8 cellular contexts compared by ENCODE assay signal in genomic region chr1:234597894-234598293, GRCh38. TPM values are rescaled to one million over a fixed set of nuclear protein-coding genes. Genes with fewer than 3 reads are reported as not detected.
DNase-seq lines count a peak whose midpoint lies in the region; ATAC-seq lines count a peak whose summit lies in the region.

No MANE protein-coding gene starts in this region.

- peaks cover 15 to 54% (median 40%) of the 10 kb centered on the region in 4 donors for H3K4me1 Mint-ChIP-seq in naive thymus-derived CD8-positive, alpha-beta T cell

- no peak overlapping the region for H3K27ac Mint-ChIP-seq in naive thymus-derived CD8-positive, alpha-beta T cell

- no peaks in the 10 kb centered on the region for H3K27me3 Mint-ChIP-seq in naive thymus-derived CD8-positive, alpha-beta T cell

- H3K4me3 Mint-ChIP-seq in naive thymus-derived CD8-positive, alpha-beta T cell = peak overlapping the region in 1 of 10 donors; percentile 28

- peaks cover 0 to 8% (median 0%) of the 10 kb centered on the region in 3 donors for H3K36me3 Mint-ChIP-seq in naive thymus-derived CD8-positive, alpha-beta T cell

- ATAC-seq in naive thymus-derived CD8-positive, alpha-beta T cell = no peak
- no peak for ATAC-seq in HG03159 (IDR thresholded peaks at IDR 0.05; ENCODE audit: unreplicated experiment)

- POLR2A ChIA-PET in naive thymus-derived CD8-positive, alpha-beta T cell (lab: Charles Lee) = interaction anchor here (0.6 to 5.8 kb wide), 4 partner anchors 15 to 175 kb away, joined by 3 to 193 read pairs (median 11); partner anchors contain the start of gene IRF2BP2

- DNase-seq in GM03348 (ENCODE audit: low spot score) (peak; percentile 60), M059J (ENCODE audit: low read depth) (peak; percentile 71), UCSD-AML1 (lab: John Stamatoyannopoulos, UW; ENCODE audit: unreplicated experiment) (peak; percentile 31), cerebellum (ENCODE audit: low spot score) (peak; percentile 33), occipital lobe (lab: John Stamatoyannopoulos, UW) (no peak), AG08396 (ENCODE audit: low spot score) (no peak)
- DNase-seq in naive thymus-derived CD8-positive, alpha-beta T cell = peak in 7 of 10 donors; percentile 34 to 76 (median 54)

- no peaks in the 10 kb centered on the region for H3K9me3 Mint-ChIP-seq in naive thymus-derived CD8-positive, alpha-beta T cell

RNA-seq across cellular contexts. Expression of gene IRF2BP2, which starts 12.1 kb away (rescaled TPM):
- 49.0 and 84.1 TPM in 2 replicates for total RNA-seq in M059J (2014; rRNA removed; shearing (Covaris generic))
- total RNA-seq in cerebellum (96.2 TPM), occipital lobe (140 TPM)
- total RNA-seq in naive thymus-derived CD8-positive, alpha-beta T cell = 100 to 1,000 TPM; 165 to 183 TPM
- polyA plus RNA-seq in naive thymus-derived CD8-positive, alpha-beta T cell = 10 to 100 TPM; 25.8 to 51.0 (median 30.4) TPM

Comparison
In these comparisons a context has a peak if more than half of its experiments do, and no peak if none do; other contexts are left out.
1. DNase-seq: peak in GM03348 (single experiment), M059J (single experiment), UCSD-AML1 (single experiment), cerebellum (single experiment) and naive thymus-derived CD8-positive, alpha-beta T cell (7 of 10); none in occipital lobe (single experiment) and AG08396 (single experiment).